ENCODE assay signal across 15 cellular contexts in the genomic region with DNA sequence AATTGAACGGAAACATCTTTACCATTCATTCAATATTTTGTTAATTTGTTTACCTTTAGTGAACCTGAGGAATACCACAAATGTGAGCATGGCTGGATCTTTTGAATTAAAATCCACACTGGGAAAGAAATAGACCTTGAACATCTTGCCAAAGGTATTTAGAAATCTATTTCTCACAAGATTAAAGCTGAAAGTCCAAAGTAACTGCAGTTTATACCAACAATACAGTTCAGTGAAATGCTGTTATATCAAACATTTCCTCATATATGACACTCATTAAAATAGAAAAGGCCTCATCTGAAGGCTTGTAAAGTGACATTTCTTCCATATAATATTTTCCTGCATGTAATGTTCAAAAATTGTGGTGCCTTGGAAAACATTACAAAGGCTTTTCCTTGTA.
DNase-seq lines count a peak whose midpoint lies in the region; ATAC-seq, FAIRE-seq and TF ChIP-seq lines count a peak whose summit lies in the region.
"Had no signal": no experiment of that assay in that cellular context is flagged by ENCODE, and none has a peak within 500 bp of the region (broad histone marks: within the 10 kb centered on the region; RNA-seq: fewer than 3 reads in every experiment).

No MANE protein-coding gene starts in this region.

- no TSS peak for BruUV-seq in endothelial cell of umbilical vein (replicated peaks; lab: Mats Ljungman, UMichigan)

- no peak overlapping the region for H3K9ac ChIP-seq in endothelial cell of umbilical vein (replicated peaks; ENCODE audit: extremely low read depth, insufficient read depth, low read length)
- H3K9ac ChIP-seq: BLaER1 had no signal

- no peak for TF ChIP-seq CTCF in left ventricle myocardium inferior (IDR thresholded peaks at IDR 0.05; ENCODE audit: borderline replicate concordance)
- TF ChIP-seq CTCF in endothelial cell of umbilical vein (IDR thresholded peaks at IDR 0.05; ENCODE audit: extremely low read depth in 1 of 2, insufficient read depth in 1 of 2, low read depth in 1 of 2, low read length in 2 of 2), result no peak
- no peak for TF ChIP-seq CTCF in mucosa of descending colon (IDR thresholded peaks at IDR 0.05)
- TF ChIP-seq CTCF in thyroid gland (IDR thresholded peaks at IDR 0.05), result no peak

- DNase-seq in left ventricle myocardium inferior, result no peak
- DNase-seq in right cardiac atrium, result no peak
- no peak for DNase-seq in endothelial cell of umbilical vein (ENCODE audit: low read depth, low spot score)
- no peak for DNase-seq in mucosa of descending colon
- DNase-seq in thyroid gland, result no peak
- no peak for DNase-seq in central memory CD4-positive, alpha-beta T cell
- no peak for DNase-seq in nucleus accumbens (lab: John Stamatoyannopoulos, UW)
- DNase-seq: 8988T; CD4-positive, alpha-beta memory T cell; DMS153; DMS79; GF-D8 had no signal

- no peaks in the 10 kb centered on the region for H3K36me3 ChIP-seq in left ventricle myocardium inferior
- H3K36me3 ChIP-seq in endothelial cell of umbilical vein (ENCODE audit: control insufficient read depth in 2 of 2, extremely low read depth in 1 of 2, insufficient read depth in 2 of 2, low read length in 2 of 2), result no peaks in the 10 kb centered on the region
- H3K36me3 ChIP-seq in mucosa of descending colon (ENCODE audit: low read depth), result no peaks in the 10 kb centered on the region
- H3K36me3 ChIP-seq in thyroid gland, result no peaks in the 10 kb centered on the region
- H3K36me3 ChIP-seq: BLaER1, HAP-1 had no signal

- intact Hi-C loops in left ventricle myocardium inferior (cut with micrococcal nuclease), result no loop called here
- intact Hi-C loops in right cardiac atrium (cut with DNase I), result loop anchor here in 1 of 4 donors (10.0 kb wide), 1 partner anchor 162 kb away; the partner anchor contains the start of gene HAND2
- intact Hi-C loops in endothelial cell of umbilical vein (cut with micrococcal nuclease), result no loop called here
- intact Hi-C loops in mucosa of descending colon (cut with DNase I, micrococcal nuclease), result no loop called here
- intact Hi-C loops in thyroid gland (cut with DNase I), result no loop called here

- no peaks in the 10 kb centered on the region for H3K9me3 ChIP-seq in left ventricle myocardium inferior (replicated peaks)
- no peaks in the 10 kb centered on the region for H3K9me3 ChIP-seq in right cardiac atrium (ENCODE audit: control insufficient read depth, low read length)
- no peaks in the 10 kb centered on the region for H3K9me3 ChIP-seq in endothelial cell of umbilical vein (replicated peaks; ENCODE audit: control insufficient read depth, insufficient read depth, low read length)
- no peaks in the 10 kb centered on the region for H3K9me3 ChIP-seq in mucosa of descending colon
- no peaks in the 10 kb centered on the region for H3K9me3 ChIP-seq in thyroid gland
- H3K9me3 ChIP-seq: BLaER1, HAP-1 had no signal

- H3K9me1 ChIP-seq in endothelial cell of umbilical vein (replicated peaks; ENCODE audit: control insufficient read depth, extremely low read depth, insufficient read depth, low read length), result no peaks in the 10 kb centered on the region

- H4K20me1 ChIP-seq in endothelial cell of umbilical vein (replicated peaks; ENCODE audit: control insufficient read depth, extremely low read depth, insufficient read depth, low read length), result no peaks in the 10 kb centered on the region
- H4K20me1 ChIP-seq: BLaER1 had no signal

- CTCF ChIA-PET in endothelial cell of umbilical vein (lab: Charles Lee), result no interaction called here

- peaks cover 25% of the 10 kb centered on the region for H3K4me1 ChIP-seq in left ventricle myocardium inferior
- H3K4me1 ChIP-seq in right cardiac atrium (ENCODE audit: control insufficient read depth, insufficient read depth, low read length), result no peaks in the 10 kb centered on the region
- H3K4me1 ChIP-seq in endothelial cell of umbilical vein (ENCODE audit: control insufficient read depth, extremely low read depth, insufficient read depth, low read length), result no peaks in the 10 kb centered on the region
- H3K4me1 ChIP-seq in mucosa of descending colon (ENCODE audit: low read depth), result no peaks in the 10 kb centered on the region
- H3K4me1 ChIP-seq in thyroid gland, result no peaks in the 10 kb centered on the region
- H3K4me1 ChIP-seq: BLaER1, HAP-1 had no signal

- H3K79me2 ChIP-seq in endothelial cell of umbilical vein (ENCODE audit: control insufficient read depth, insufficient read depth, low read length), result no peaks in the 10 kb centered on the region

- no peaks in the 10 kb centered on the region for H3K27me3 ChIP-seq in left ventricle myocardium inferior (ENCODE audit: low read depth)
- H3K27me3 ChIP-seq in right cardiac atrium (ENCODE audit: control insufficient read depth, insufficient read depth), result no peaks in the 10 kb centered on the region
- no peaks in the 10 kb centered on the region for H3K27me3 ChIP-seq in endothelial cell of umbilical vein (ENCODE audit: control insufficient read depth in 2 of 2, insufficient read depth in 2 of 2, low read length in 2 of 2)
- no peaks in the 10 kb centered on the region for H3K27me3 ChIP-seq in thyroid gland
- H3K27me3 ChIP-seq: BLaER1 had no signal

- H2AFZ ChIP-seq in endothelial cell of umbilical vein (ENCODE audit: low read depth, low read length), result no peak overlapping the region

- WGBS in right cardiac atrium, result 93% methylated on average over 1 of the region's 1 CpG
- WGBS in thyroid gland, 2 donors, result 95 to 100% methylated on average over 1 of the region's 1 CpG

- POLR2A ChIA-PET in endothelial cell of umbilical vein (lab: Charles Lee), result no interaction called here

- peak; percentile 55 for FAIRE-seq in endothelial cell of umbilical vein (lab: Jason Lieb, UNC)
- FAIRE-seq: GM19239 had no signal

- no peak for TF ChIP-seq POLR2A in endothelial cell of umbilical vein (IDR thresholded peaks at IDR 0.05; ENCODE audit: low read depth, low read length)
- TF ChIP-seq POLR2A in thyroid gland (IDR thresholded peaks at IDR 0.05), result no peak

- H3K4me3 ChIP-seq in left ventricle myocardium inferior (no peak overlapping the region), right cardiac atrium (ENCODE audit: low read length) (no peak overlapping the region), endothelial cell of umbilical vein (replicated peaks in 1 of 3; ENCODE audit: insufficient read depth in 1 of 3, low read depth in 1 of 3, low read length in 3 of 3) (no peak overlapping the region), mucosa of descending colon (no peak overlapping the region), thyroid gland (replicated peaks in 1 of 3) (no peak overlapping the region)
- H3K4me3 ChIP-seq: BLaER1, HAP-1 had no signal

- ATAC-seq in right cardiac atrium (no peak), mucosa of descending colon (peak; percentile 82)

- H3K27ac ChIP-seq in left ventricle myocardium inferior (replicated peaks) (peak overlapping the region; percentile 88), right cardiac atrium (ENCODE audit: low read length) (no peak overlapping the region), endothelial cell of umbilical vein (ENCODE audit: insufficient read depth, low read depth, low read length) (no peak overlapping the region), thyroid gland (no peak overlapping the region)
- H3K27ac ChIP-seq: BLaER1 had no signal

- no peak overlapping the region for H3K4me2 ChIP-seq in endothelial cell of umbilical vein (ENCODE audit: insufficient read depth, low read length)
- H3K4me2 ChIP-seq: BLaER1 had no signal

- dilution Hi-C loops in endothelial cell of umbilical vein (cut with MboI; ENCODE audit: extremely low pct_ligation_motif_present, low sequenced_read_pairs), result no loop called here

TF ChIP-seq in endothelial cell of umbilical vein, 7 proteins besides CTCF, POLR2A, EP300 and RAD21:
- TF ChIP-seq MYC (IDR thresholded peaks at IDR 0.05; ENCODE audit: low read depth, low read length) (no peak), FOS (IDR thresholded peaks at IDR 0.05; ENCODE audit: borderline replicate concordance, insufficient read depth, low read length) (no peak), POLR2AphosphoS5 (IDR thresholded peaks at IDR 0.05; ENCODE audit: insufficient read depth, low read depth, low read length) (no peak), EZH2 (IDR thresholded peaks at IDR 0.05; ENCODE audit: borderline replicate concordance, low read depth, low read length, severe bottlenecking) (no peak), JUN (IDR thresholded peaks at IDR 0.05; ENCODE audit: borderline replicate concordance, insufficient read depth, insufficient read length, low read depth) (no peak), GATA2 (IDR thresholded peaks at IDR 0.05; ENCODE audit: insufficient read depth, insufficient read length, low read depth, low read length) (no peak)
- TF ChIP-seq, protein P1, sequence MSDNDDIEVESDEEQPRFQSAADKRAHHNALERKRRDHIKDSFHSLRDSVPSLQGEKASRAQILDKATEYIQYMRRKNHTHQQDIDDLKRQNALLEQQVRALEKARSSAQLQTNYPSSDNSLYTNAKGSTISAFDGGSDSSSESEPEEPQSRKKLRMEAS (IDR thresholded peaks at IDR 0.05; ENCODE audit: insufficient read depth, insufficient read length), result no peak
